ENCODE assay signal across 18 cellular contexts in genomic region chr4:41719417-41719816, GRCh38. TPM values are rescaled to one million over a fixed set of nuclear protein-coding genes. Genes with fewer than 3 reads are reported as not detected.
"Had no signal": no experiment of that assay in that cellular context is flagged by ENCODE, and none has a peak within 500 bp of the region (broad histone marks: within the 10 kb centered on the region; RNA-seq: fewer than 3 reads in every experiment).

No MANE protein-coding gene starts in this region.

- H3K27me3 ChIP-seq: body of pancreas, ovary had no signal

- H3K27ac Mint-ChIP-seq: activated CD4-positive, alpha-beta T cell treated with anti-CD3 and anti-CD28 coated beads, Interleukin-2, amount 10 ng/mL, durations not matched to agents 24 days and 14 days; activated T-helper 17 cell treated with anti-CD3 and anti-CD28 coated beads, Interleukin-2, amount 50 U/mL, for 72 hours; dendritic cell treated with granulocyte-macrophage colony-stimulating factor and Interleukin-4, amounts not matched to agents 40 ng/mL and 50 ng/mL, for 4 days; effector memory CD8-positive, alpha-beta T cell; stimulated activated naive CD8-positive, alpha-beta T cell treated with anti-CD3 and anti-CD28 coated beads, Interleukin-15, amount 100 ng/mL, for 72 hours; T-helper 17 cell; WTC11 had no signal

- H3K27me3 Mint-ChIP-seq: activated CD4-positive, alpha-beta T cell treated with anti-CD3 and anti-CD28 coated beads, Interleukin-2, amount 10 ng/mL, durations not matched to agents 24 days and 14 days; stimulated activated naive CD8-positive, alpha-beta T cell treated with anti-CD3 and anti-CD28 coated beads, Interleukin-15, amount 100 ng/mL, for 72 hours had no signal

- H3K36me3 ChIP-seq: adrenal gland, left ventricle myocardium inferior, ovary had no signal

- DNase-seq: activated CD4-positive, alpha-beta T cell treated with anti-CD3 and anti-CD28 coated beads, Interleukin-2, amount 10 ng/mL, durations not matched to agents 24 days and 14 days; activated naive CD4-positive, alpha-beta T cell treated with anti-CD3 and anti-CD28 coated beads, Interleukin-2, amount 50 U/mL, for 16 hours; adrenal gland; body of pancreas; effector memory CD8-positive, alpha-beta T cell; erythroblast; head of caudate nucleus; islet precursor cell; left ventricle myocardium inferior; ovary; stimulated activated CD4-positive, alpha-beta T cell treated with anti-CD3 and anti-CD28 coated beads, Interleukin-4, amount 100 ng/mL, for 1 hour; stimulated activated naive CD8-positive, alpha-beta T cell treated with anti-CD3 and anti-CD28 coated beads, Interleukin-15, amount 100 ng/mL, for 72 hours; T-helper 17 cell had no signal

- H3K27ac ChIP-seq: adrenal gland, body of pancreas, left ventricle myocardium inferior, ovary had no signal

- H3K4me3 Mint-ChIP-seq: activated CD4-positive, alpha-beta T cell treated with anti-CD3 and anti-CD28 coated beads, Interleukin-2, amount 10 ng/mL, durations not matched to agents 24 days and 14 days; activated T-helper 17 cell treated with anti-CD3 and anti-CD28 coated beads, Interleukin-2, amount 50 U/mL, for 72 hours; dendritic cell treated with granulocyte-macrophage colony-stimulating factor and Interleukin-4, amounts not matched to agents 40 ng/mL and 50 ng/mL, for 4 days; effector memory CD8-positive, alpha-beta T cell; stimulated activated naive CD8-positive, alpha-beta T cell treated with anti-CD3 and anti-CD28 coated beads, Interleukin-15, amount 100 ng/mL, for 72 hours; T-helper 17 cell; WTC11 had no signal

- H3K4me3 ChIP-seq: adrenal gland, body of pancreas, left ventricle myocardium inferior, ovary had no signal

- H3K4me1 Mint-ChIP-seq: activated CD4-positive, alpha-beta T cell treated with anti-CD3 and anti-CD28 coated beads, Interleukin-2, amount 10 ng/mL, durations not matched to agents 24 days and 14 days; activated T-helper 17 cell treated with anti-CD3 and anti-CD28 coated beads, Interleukin-2, amount 50 U/mL, for 72 hours; stimulated activated naive CD8-positive, alpha-beta T cell treated with anti-CD3 and anti-CD28 coated beads, Interleukin-15, amount 100 ng/mL, for 72 hours; T-helper 17 cell; WTC11 had no signal

- H3K9me3 Mint-ChIP-seq: activated CD4-positive, alpha-beta T cell treated with anti-CD3 and anti-CD28 coated beads, Interleukin-2, amount 10 ng/mL, durations not matched to agents 24 days and 14 days; activated T-helper 17 cell treated with anti-CD3 and anti-CD28 coated beads, Interleukin-2, amount 50 U/mL, for 72 hours; dendritic cell treated with granulocyte-macrophage colony-stimulating factor and Interleukin-4, amounts not matched to agents 40 ng/mL and 50 ng/mL, for 4 days; stimulated activated naive CD8-positive, alpha-beta T cell treated with anti-CD3 and anti-CD28 coated beads, Interleukin-15, amount 100 ng/mL, for 72 hours; WTC11 had no signal

- H3K9me3 ChIP-seq: adrenal gland, body of pancreas, left ventricle myocardium inferior, ovary had no signal

- H3K36me3 Mint-ChIP-seq: WTC11 had no signal

- H3K4me1 ChIP-seq: adrenal gland, body of pancreas, left ventricle myocardium inferior had no signal

- ATAC-seq: activated T-helper 17 cell treated with anti-CD3 and anti-CD28 coated beads, Interleukin-2, amount 50 U/mL, for 72 hours; body of pancreas; effector memory CD8-positive, alpha-beta T cell; stimulated activated naive CD8-positive, alpha-beta T cell treated with anti-CD3 and anti-CD28 coated beads, Interleukin-15, amount 100 ng/mL, for 72 hours; T-helper 17 cell; WTC11 had no signal

RNA-seq across cellular contexts. Expression of gene PHOX2B, which starts 29.1 kb away (rescaled TPM):
- total RNA-seq: activated CD4-positive, alpha-beta T cell treated with anti-CD3 and anti-CD28 coated beads, Interleukin-2, amount 10 ng/mL, durations not matched to agents 24 days and 14 days; activated T-helper 17 cell treated with anti-CD3 and anti-CD28 coated beads, Interleukin-2, amount 50 U/mL, for 72 hours; body of pancreas; left ventricle myocardium inferior; mesenteric fat pad; ovary; T-helper 17 cell; WTC11 had no signal
- polyA plus RNA-seq: neural cell, ovary had no signal
